12 cellular contexts compared by ENCODE assay signal in genomic region chr5:140273401-140273877, GRCh38. TPM values are rescaled to one million over a fixed set of nuclear protein-coding genes. Genes with fewer than 3 reads are reported as not detected.
DNase-seq lines count a peak whose midpoint lies in the region; ATAC-seq and TF ChIP-seq lines count a peak whose summit lies in the region.
"Had no signal": no experiment of that assay in that cellular context is flagged by ENCODE, and none has a peak within 500 bp of the region (broad histone marks: within the 10 kb centered on the region; RNA-seq: fewer than 3 reads in every experiment).

No MANE protein-coding gene starts in this region.

- CTCF ChIA-PET in WTC11 (lab: Charles Lee), result interaction anchor here (0.7 to 1.2 kb wide), 3 partner anchors 29 to 86 kb away, joined by 3 read pairs; partner anchors contain the start of gene HBEGF

- 43 to 74% (median 63%) methylated on average over 6 of the region's 6 CpGs for WGBS in spleen, 5 donors
- 71 to 83% methylated on average over 6 of the region's 6 CpGs for WGBS in transverse colon (ENCODE audit: low coverage in 1 of 2), 2 donors

- H3K27me3 ChIP-seq in left ventricle myocardium inferior (ENCODE audit: low read depth) (no peaks in the 10 kb centered on the region), spleen (replicated peaks in 1 of 7) (no peaks in the 10 kb centered on the region), transverse colon (no peaks in the 10 kb centered on the region)
- H3K27me3 ChIP-seq: testis had no signal

- H3K36me3 ChIP-seq in left ventricle myocardium inferior (no peaks in the 10 kb centered on the region), spleen (peaks cover 0 to 29% (median 0%) of the 10 kb centered on the region in 6 donors), transverse colon (no peaks in the 10 kb centered on the region)

- TF ChIP-seq POLR2A in NB4 (IDR thresholded peaks at IDR 0.05; ENCODE audit: extremely low read depth, insufficient read length), result no peak
- TF ChIP-seq POLR2A in spleen (IDR thresholded peaks at IDR 0.05), result no peak
- no peak for TF ChIP-seq POLR2A in transverse colon (IDR thresholded peaks at IDR 0.05)

- H3K9me3 ChIP-seq in left ventricle myocardium inferior (replicated peaks), result no peaks in the 10 kb centered on the region
- no peaks in the 10 kb centered on the region for H3K9me3 ChIP-seq in spleen
- no peaks in the 10 kb centered on the region for H3K9me3 ChIP-seq in transverse colon
- H3K9me3 ChIP-seq: testis had no signal

- DNase-seq in NB4 (ENCODE audit: low read depth) (peak; percentile 95), WTC11 (ENCODE audit: low spot score) (no peak), left ventricle myocardium inferior (no peak), spleen (no peak), transverse colon (no peak), left colon (no peak)
- DNase-seq: NCI-H1092, NCI-H526, testis had no signal

- no peak for TF ChIP-seq EP300 in transverse colon (IDR thresholded peaks at IDR 0.05; ENCODE audit: low read depth)

- in situ Hi-C loops in transverse colon (cut with MboI; ENCODE audit: low pct_ligation_motif_present in 1 of 4, low pct_unique_long_range_greater_than_20kb in 1 of 4, low sequenced_read_pairs in 3 of 4), result no loop called here

- H3K4me1 ChIP-seq in left ventricle myocardium inferior (peaks cover 32% of the 10 kb centered on the region), spleen (peaks cover 0 to 29% (median 12%) of the 10 kb centered on the region in 6 donors), transverse colon (peaks cover 0 to 11% (median 4%) of the 10 kb centered on the region in 4 donors)
- H3K4me1 ChIP-seq: testis had no signal

- peak overlapping the region; percentile 64 for H3K27ac ChIP-seq in left ventricle myocardium inferior (replicated peaks)
- peak overlapping the region in 5 of 8 donors; percentile 23 to 73 (median 65) for H3K27ac ChIP-seq in spleen
- H3K27ac ChIP-seq in transverse colon, result peak overlapping the region in 1 of 4 donors; percentile 27
- H3K27ac ChIP-seq: testis had no signal

- ATAC-seq in WTC11 (no peak), GM18498 (IDR thresholded peaks at IDR 0.05; ENCODE audit: unreplicated experiment) (no peak), left colon (no peak)
- ATAC-seq: SK-N-SH treated with all-trans-retinoic acid at 6 μM for 48 hours had no signal

- POLR2A ChIA-PET in WTC11 (lab: Charles Lee), result no interaction called here

- intact Hi-C loops in left ventricle myocardium inferior (cut with micrococcal nuclease), result no loop called here
- intact Hi-C loops in spleen (cut with DNase I; ENCODE audit: low total_unique reads), result no loop called here
- intact Hi-C loops in transverse colon (cut with DNase I; ENCODE audit: low total_unique reads), result no loop called here
- intact Hi-C loops in left colon (cut with DNase I, micrococcal nuclease), result no loop called here

- no peaks in the 10 kb centered on the region for H3K27me3 Mint-ChIP-seq in WTC11 (ENCODE audit: low read depth)
- H3K27me3 Mint-ChIP-seq: central memory CD8-positive, alpha-beta T cell had no signal

- peak overlapping the region; percentile 11; the same call in 1 of the 2 replicates for H3K27ac Mint-ChIP-seq in WTC11

- TF ChIP-seq CTCF in NB4 (IDR thresholded peaks at IDR 0.05; ENCODE audit: low read depth, low read length), result no peak
- no peak for TF ChIP-seq CTCF in WTC11 (IDR thresholded peaks at IDR 0.05)
- no peak for TF ChIP-seq CTCF in left ventricle myocardium inferior (IDR thresholded peaks at IDR 0.05; ENCODE audit: borderline replicate concordance)
- no peak for TF ChIP-seq CTCF in spleen (IDR thresholded peaks at IDR 0.05 in 8 of 11, conservative IDR thresholded peaks at IDR 0.05 in 3 of 11)
- no peak for TF ChIP-seq CTCF in transverse colon (IDR thresholded peaks at IDR 0.05)

- peaks cover 6% of the 10 kb centered on the region for H3K36me3 Mint-ChIP-seq in WTC11

- H3K4me1 Mint-ChIP-seq in WTC11, result no peaks in the 10 kb centered on the region

- H3K4me3 Mint-ChIP-seq in WTC11, result no peak overlapping the region
- H3K4me3 Mint-ChIP-seq: central memory CD8-positive, alpha-beta T cell had no signal

- H3K9me3 Mint-ChIP-seq in WTC11, result no peaks in the 10 kb centered on the region
- H3K9me3 Mint-ChIP-seq: central memory CD8-positive, alpha-beta T cell had no signal

- H3K4me3 ChIP-seq in NB4 (ENCODE audit: low read depth, low read length) (peak overlapping the region; percentile 42), left ventricle myocardium inferior (no peak overlapping the region), spleen (no peak overlapping the region), transverse colon (no peak overlapping the region)
- H3K4me3 ChIP-seq: testis had no signal

TF ChIP-seq in WTC11, 78 proteins besides CTCF, POLR2A, EP300 and RAD21 (continues in another document):
- TF ChIP-seq, protein P1, sequence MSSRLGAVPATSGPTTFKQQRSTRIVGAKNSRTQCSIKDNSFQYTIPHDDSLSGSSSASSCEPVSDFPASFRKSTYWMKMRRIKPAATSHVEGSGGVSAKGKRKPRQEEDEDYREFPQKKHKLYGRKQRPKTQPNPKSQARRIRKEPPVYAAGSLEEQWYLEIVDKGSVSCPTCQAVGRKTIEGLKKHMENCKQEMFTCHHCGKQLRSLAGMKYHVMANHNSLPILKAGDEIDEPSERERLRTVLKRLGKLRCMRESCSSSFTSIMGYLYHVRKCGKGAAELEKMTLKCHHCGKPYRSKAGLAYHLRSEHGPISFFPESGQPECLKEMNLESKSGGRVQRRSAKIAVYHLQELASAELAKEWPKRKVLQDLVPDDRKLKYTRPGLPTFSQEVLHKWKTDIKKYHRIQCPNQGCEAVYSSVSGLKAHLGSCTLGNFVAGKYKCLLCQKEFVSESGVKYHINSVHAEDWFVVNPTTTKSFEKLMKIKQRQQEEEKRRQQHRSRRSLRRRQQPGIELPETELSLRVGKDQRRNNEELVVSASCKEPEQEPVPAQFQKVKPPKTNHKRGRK (CRISPR knock-in tag; IDR thresholded peaks at IDR 0.05; ENCODE audit: borderline replicate concordance), result no peak
- TF ChIP-seq, protein P2, sequence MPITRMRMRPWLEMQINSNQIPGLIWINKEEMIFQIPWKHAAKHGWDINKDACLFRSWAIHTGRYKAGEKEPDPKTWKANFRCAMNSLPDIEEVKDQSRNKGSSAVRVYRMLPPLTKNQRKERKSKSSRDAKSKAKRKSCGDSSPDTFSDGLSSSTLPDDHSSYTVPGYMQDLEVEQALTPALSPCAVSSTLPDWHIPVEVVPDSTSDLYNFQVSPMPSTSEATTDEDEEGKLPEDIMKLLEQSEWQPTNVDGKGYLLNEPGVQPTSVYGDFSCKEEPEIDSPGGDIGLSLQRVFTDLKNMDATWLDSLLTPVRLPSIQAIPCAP (CRISPR knock-in tag; IDR thresholded peaks at IDR 0.05), result no peak
- TF ChIP-seq TCF7 (CRISPR knock-in tag; IDR thresholded peaks at IDR 0.05; ENCODE audit: low read depth) (no peak), ZNF532 (CRISPR knock-in tag; IDR thresholded peaks at IDR 0.05; ENCODE audit: borderline replicate concordance) (no peak)
- TF ChIP-seq, protein P3, sequence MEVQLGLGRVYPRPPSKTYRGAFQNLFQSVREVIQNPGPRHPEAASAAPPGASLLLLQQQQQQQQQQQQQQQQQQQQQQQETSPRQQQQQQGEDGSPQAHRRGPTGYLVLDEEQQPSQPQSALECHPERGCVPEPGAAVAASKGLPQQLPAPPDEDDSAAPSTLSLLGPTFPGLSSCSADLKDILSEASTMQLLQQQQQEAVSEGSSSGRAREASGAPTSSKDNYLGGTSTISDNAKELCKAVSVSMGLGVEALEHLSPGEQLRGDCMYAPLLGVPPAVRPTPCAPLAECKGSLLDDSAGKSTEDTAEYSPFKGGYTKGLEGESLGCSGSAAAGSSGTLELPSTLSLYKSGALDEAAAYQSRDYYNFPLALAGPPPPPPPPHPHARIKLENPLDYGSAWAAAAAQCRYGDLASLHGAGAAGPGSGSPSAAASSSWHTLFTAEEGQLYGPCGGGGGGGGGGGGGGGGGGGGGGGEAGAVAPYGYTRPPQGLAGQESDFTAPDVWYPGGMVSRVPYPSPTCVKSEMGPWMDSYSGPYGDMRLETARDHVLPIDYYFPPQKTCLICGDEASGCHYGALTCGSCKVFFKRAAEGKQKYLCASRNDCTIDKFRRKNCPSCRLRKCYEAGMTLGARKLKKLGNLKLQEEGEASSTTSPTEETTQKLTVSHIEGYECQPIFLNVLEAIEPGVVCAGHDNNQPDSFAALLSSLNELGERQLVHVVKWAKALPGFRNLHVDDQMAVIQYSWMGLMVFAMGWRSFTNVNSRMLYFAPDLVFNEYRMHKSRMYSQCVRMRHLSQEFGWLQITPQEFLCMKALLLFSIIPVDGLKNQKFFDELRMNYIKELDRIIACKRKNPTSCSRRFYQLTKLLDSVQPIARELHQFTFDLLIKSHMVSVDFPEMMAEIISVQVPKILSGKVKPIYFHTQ (CRISPR knock-in tag; IDR thresholded peaks at IDR 0.05), result no peak

RNA-seq across cellular contexts. Expression of gene PFDN1, which starts 29.5 kb away (rescaled TPM):
- total RNA-seq in WTC11 (2021) (44.1 to 46.4 TPM (median 46.2 TPM) in 3 replicates), left ventricle myocardium inferior (68.7 TPM), spleen (10 to 100 TPM; 38.0 to 77.3 (median 41.2) TPM), transverse colon (100 to 1,000 TPM in 2 of 4 donors, 10 to 100 TPM in 2; 72.9 to 230 (median 98.4) TPM), left colon (10 to 100 TPM; 37.2 TPM)
- polyA plus RNA-seq in spleen, result 10 to 100 TPM; 62.8 to 82.1 (median 77.9) TPM
